ENCODE assay signal across 18 cellular contexts in the genomic region with DNA sequence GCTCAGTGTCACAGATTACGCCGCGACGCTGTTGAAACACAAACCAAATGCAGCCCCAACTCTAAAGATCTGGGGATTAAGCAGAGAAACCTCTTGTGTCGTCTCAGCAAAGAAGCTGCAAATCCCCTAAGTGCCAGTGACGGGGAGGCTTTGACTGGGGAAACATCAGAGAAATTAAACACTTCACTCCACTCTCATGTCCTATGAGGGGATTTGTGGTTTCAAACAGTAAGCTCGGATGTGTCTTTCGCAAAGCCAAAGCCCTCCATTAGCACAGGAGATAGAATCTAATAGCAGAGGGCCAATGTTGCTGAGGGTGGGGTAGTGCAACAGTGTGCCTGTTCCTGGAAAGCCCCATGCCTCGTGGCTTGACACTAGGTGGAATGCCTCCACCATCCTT.
"Had no signal": no experiment of that assay in that cellular context is flagged by ENCODE, and none has a peak within 500 bp of the region (broad histone marks: within the 10 kb centered on the region; RNA-seq: fewer than 3 reads in every experiment).

No MANE protein-coding gene starts in this region.

- H3K27ac Mint-ChIP-seq: effector memory CD8-positive, alpha-beta T cell; memory B cell; mesothelial cell of epicardium; natural killer cell treated with Interleukin-12 subunit alpha and Interleukin-12 subunit beta and Interleukin-15 and Interleukin-18, amount 100 ng/mL, for 72 hours had no signal

- H3K27ac ChIP-seq: epithelial cell of prostate, esophagus muscularis mucosa, gastrocnemius medialis, left ventricle myocardium inferior, lower lobe of right lung, neutrophil, psoas muscle, suprapubic skin, thyroid gland, upper lobe of left lung, vagina had no signal

- H3K4me3 ChIP-seq: esophagus muscularis mucosa, gastrocnemius medialis, left ventricle myocardium inferior, lower lobe of right lung, psoas muscle, suprapubic skin, thyroid gland, upper lobe of left lung, vagina had no signal

- DNase-seq: cortex of kidney; effector memory CD8-positive, alpha-beta T cell; gastrocnemius medialis; left ventricle myocardium inferior; lower lobe of right lung; psoas muscle; stimulated activated naive CD8-positive, alpha-beta T cell treated with anti-CD3 and anti-CD28 coated beads, Interleukin-15, Interleukin-2, amounts not matched to agents 100 U/mL and 50 U/mL, for 24 hours; thyroid gland; upper lobe of left lung had no signal

- ATAC-seq: effector memory CD8-positive, alpha-beta T cell; gastrocnemius medialis; lower lobe of right lung; natural killer cell treated with Interleukin-12 subunit alpha and Interleukin-12 subunit beta and Interleukin-15 and Interleukin-18, amount 100 ng/mL, for 72 hours; psoas muscle; sciatic nerve; stimulated activated naive CD8-positive, alpha-beta T cell treated with anti-CD3 and anti-CD28 coated beads, Interleukin-15, Interleukin-2, amounts not matched to agents 100 U/mL and 50 U/mL, for 24 hours had no signal

- H3K9me3 ChIP-seq: esophagus muscularis mucosa, gastrocnemius medialis, lower lobe of right lung, neutrophil, psoas muscle, thyroid gland, upper lobe of left lung, vagina had no signal

- H3K4me3 Mint-ChIP-seq: effector memory CD8-positive, alpha-beta T cell; memory B cell; mesothelial cell of epicardium; natural killer cell treated with Interleukin-12 subunit alpha and Interleukin-12 subunit beta and Interleukin-15 and Interleukin-18, amount 100 ng/mL, for 72 hours had no signal

- H3K4me1 Mint-ChIP-seq: memory B cell, mesothelial cell of epicardium had no signal

- H3K36me3 ChIP-seq: esophagus muscularis mucosa, gastrocnemius medialis, left ventricle myocardium inferior, lower lobe of right lung, neutrophil, suprapubic skin, thyroid gland, upper lobe of left lung, vagina had no signal

- H3K27me3 ChIP-seq: esophagus muscularis mucosa, gastrocnemius medialis, neutrophil, suprapubic skin, thyroid gland, upper lobe of left lung, vagina had no signal

- H3K36me3 Mint-ChIP-seq: memory B cell; mesothelial cell of epicardium; natural killer cell treated with Interleukin-12 subunit alpha and Interleukin-12 subunit beta and Interleukin-15 and Interleukin-18, amount 100 ng/mL, for 72 hours had no signal
